ENCODE assay signal across 8 cellular contexts in genomic region chr19:50384685-50385535, GRCh38. TPM values are rescaled to one million over a fixed set of nuclear protein-coding genes. Genes with fewer than 3 reads are reported as not detected.
DNase-seq lines count a peak whose midpoint lies in the region; ATAC-seq, FAIRE-seq and TF ChIP-seq lines count a peak whose summit lies in the region.

No MANE protein-coding gene starts in this region.

- intact Hi-C loops in GM12878 (cut with micrococcal nuclease; ENCODE audit: unreplicated experiment) = loop anchor here (2.0 kb wide), 1 partner anchor 30 kb away; no protein-coding TSS in a partner anchor

- H2AFZ ChIP-seq in GM12878 (ENCODE audit: control insufficient read depth, low read depth, low read length) = peak overlapping the region; percentile 72

- TF ChIP-seq EP300 in GM12878 (IDR thresholded peaks at IDR 0.05; ENCODE audit: borderline replicate concordance in 1 of 2, control insufficient read depth in 1 of 2, low read depth in 2 of 2, low read length in 2 of 2) = no peak

- DNase-seq in GF-D8 (lab: John Stamatoyannopoulos, UW) (peak; percentile 8), LNCaP clone FGC (ENCODE audit: low read depth) (no peak), GM12878 (ENCODE audit: low read depth, low spot score) (no peak), memory B cell (ENCODE audit: low spot score in 2 of 2) (no peak), urothelium cell line (ENCODE audit: low spot score) (peak; percentile 8), middle frontal gyrus (ENCODE audit: extremely low spot score, low spot score) (no peak), NCI-H524 (lab: John Stamatoyannopoulos, UW) (no peak)

- peak overlapping the region; percentile 93 for H3K9ac ChIP-seq in GM12878 (ENCODE audit: control insufficient read depth, insufficient read depth, low read length)

- POLR2A ChIA-PET in GM12878 (lab: Charles Lee) = interaction anchor here (0.6 to 1.9 kb wide), 8 partner anchors 9 to 801 kb away, joined by 3 to 9 read pairs (median 5); partner anchors contain the start of genes KCNC3, NR1H2 and SPIB

- peaks cover 23% of the 10 kb centered on the region for H3K4me1 Mint-ChIP-seq in memory B cell

- TF ChIP-seq POLR2A in GM12878 (IDR thresholded peaks at IDR 0.05; ENCODE audit: low read depth, low read length) = no peak

- peak; percentile 31 for FAIRE-seq in GM12878 (lab: Jason Lieb, UNC)
- no peak for FAIRE-seq in urothelium cell line (lab: Jason Lieb, UNC)

- SMC1A ChIA-PET in GM12878 (lab: Charles Lee; ENCODE audit: uncharacterized antibody, unreplicated experiment) = interaction anchor here (1.0 to 2.6 kb wide), 6 partner anchors 9 to 537 kb away, joined by 3 to 8 read pairs (median 5); partner anchors contain the start of gene NR1H2

- peak overlapping the region; percentile 95 for H3K4me3 ChIP-seq in LNCaP clone FGC (ENCODE audit: low read depth, low read length)
- peak overlapping the region; percentile 77 for H3K4me3 ChIP-seq in GM12878

- under 1% methylated on average over 26 of the region's 26 CpGs for WGBS in GM12878 (ENCODE audit: insufficient coverage, insufficient replicate concordance, low lambda C conversion rate, missing lambda C conversion rate)

- ATAC-seq in GM12878 (peak; percentile 7), memory B cell (ENCODE audit: low read depth) (no peak), HG02981 (IDR thresholded peaks at IDR 0.05; ENCODE audit: unreplicated experiment) (no peak)

- H3K27ac ChIP-seq in GM12878 (ENCODE audit: control insufficient read depth, insufficient read depth) = peak overlapping the region; percentile 78

- RAD21 ChIA-PET in GM12878 (lab: Charles Lee; ENCODE audit: unreplicated experiment) = interaction anchor here (0.7 to 1.9 kb wide), 9 partner anchors 14 to 399 kb away, joined by 3 to 8 read pairs (median 4); partner anchors contain the start of gene SPIB

- TF ChIP-seq CTCF in LNCaP clone FGC (IDR thresholded peaks at IDR 0.05; ENCODE audit: control insufficient read depth, extremely low read depth, insufficient read depth) = no peak
- no peak for TF ChIP-seq CTCF in GM12878 (IDR thresholded peaks at IDR 0.05 in 2 of 3, conservative IDR thresholded peaks at IDR 0.05 in 1 of 3; ENCODE audit: control insufficient read depth in 2 of 3, extremely low read depth in 1 of 3, insufficient read depth in 1 of 3, low read depth in 3 of 3, low read length in 3 of 3)

- no peaks in the 10 kb centered on the region for H3K9me3 ChIP-seq in GM12878 (replicated peaks; ENCODE audit: control insufficient read depth, insufficient read depth, low read length)

- CTCF ChIA-PET in GM12878 (lab: Yijun Ruan, JAX) = interaction anchor here (0.9 to 2.9 kb wide), 6 partner anchors 23 to 237 kb away, joined by 3 to 17 read pairs (median 4); no protein-coding TSS in a partner anchor

- H3K4me2 ChIP-seq in GM12878 (ENCODE audit: control insufficient read depth, insufficient read depth) = peak overlapping the region; percentile 97

- no peak for TF ChIP-seq RAD21 in GM12878 (IDR thresholded peaks at IDR 0.05; ENCODE audit: insufficient read depth, low read depth, low read length)

- H4K20me1 ChIP-seq in GM12878 (ENCODE audit: control insufficient read depth, insufficient read depth) = no peaks in the 10 kb centered on the region

- in situ Hi-C loops in GM12878 (cut with MboI) = no loop called here

- no peaks in the 10 kb centered on the region for H3K27me3 ChIP-seq in GM12878 (replicated peaks in 1 of 2; ENCODE audit: control insufficient read depth in 2 of 2, insufficient read depth in 2 of 2, low read length in 1 of 2)

- peaks cover 3% of the 10 kb centered on the region; the same call in 1 of the 2 replicates for H3K4me1 ChIP-seq in GM12878 (ENCODE audit: control insufficient read depth, insufficient read depth, low read length)

- H3K27ac Mint-ChIP-seq in memory B cell = peak overlapping the region; percentile 91

- peak overlapping the region; percentile 94 for H3K4me3 Mint-ChIP-seq in memory B cell

- no peaks in the 10 kb centered on the region for H3K9me3 Mint-ChIP-seq in memory B cell

- peaks cover 24% of the 10 kb centered on the region for H3K79me2 ChIP-seq in GM12878 (ENCODE audit: control insufficient read depth, insufficient read depth, low read length)

- BruUV-seq in GM12878 (replicated peaks; lab: Mats Ljungman, UMichigan) = TSS peak; percentile 67

- H3K27me3 Mint-ChIP-seq in memory B cell = no peaks in the 10 kb centered on the region

- peaks cover 12% of the 10 kb centered on the region for H3K36me3 Mint-ChIP-seq in memory B cell

- H3K36me3 ChIP-seq in GM12878 (ENCODE audit: control insufficient read depth in 2 of 2, insufficient read depth in 2 of 2, low read length in 1 of 2) = peaks cover 9 to 12% of the 10 kb centered on the region in 2 experiments; a peak in 3 of 4 replicates

RNA-seq across cellular contexts. Expression of gene POLD1, which starts 0.8 kb away (rescaled TPM):
- 45.1 and 55.2 TPM in 2 replicates for total RNA-seq in GM12878 (2013; cell fraction: nucleolus; rRNA removed)
- 121 and 141 TPM in 2 replicates for total RNA-seq in GM12878 (2014; rRNA removed)
- 28.6 and 31.8 TPM in 2 replicates for total RNA-seq in GM12878 (2014; rRNA removed; fragmentation: Illumina TruSeq; extraction: Trizol)
- 146 and 165 TPM in 2 replicates for total RNA-seq in GM12878 (2021)
- 15.5 TPM for polyA plus RNA-seq in GM12878 (2011; ENCODE audit: low read depth)
- 10.4 and 25.7 TPM in 2 replicates for polyA plus RNA-seq in GM12878 (2011; rRNA removed)
- 47.4 and 83.0 TPM in 2 replicates for polyA plus RNA-seq in GM12878 (2011; cell fraction: cytosol; rRNA removed)
- polyA plus RNA-seq in GM12878 (2011; cell fraction: nucleus; rRNA removed) = 231 and 322 TPM in 2 replicates
- 51.0 and 61.8 TPM in 2 replicates for polyA plus RNA-seq in GM12878 (2012)
- polyA plus RNA-seq in GM12878 (2014; fragmentation: Illumina TruSeq; extraction: Trizol) = 1.9 and 18.1 TPM in 2 replicates
- polyA plus RNA-seq in GM12878 (2014; fragmentation: Nextera tagmentation; extraction: Ambion mirVana) = 1 to 10 TPM in 1 of 2 experiments, under 1 TPM in 1; 0.76 to 6.5 TPM
- 95.1 and 110 TPM in 2 replicates for polyA plus RNA-seq in GM12878 (2014; rRNA removed)
- polyA plus RNA-seq in GM12878 (2016; fragmentation: Nextera tagmentation; extraction: Ambion mirVana) = 100 to 1,000 TPM; 111 to 118 TPM
- polyA minus RNA-seq in GM12878 (2011; rRNA and poly(A)+ RNA removed) = 34.5 and 105 TPM in 2 replicates
- 65.4 and 72.3 TPM in 2 replicates for polyA minus RNA-seq in GM12878 (2011; cell fraction: cytosol; rRNA and poly(A)+ RNA removed)
- 50.1 and 97.2 TPM in 2 replicates for polyA minus RNA-seq in GM12878 (2011; cell fraction: nucleus; rRNA and poly(A)+ RNA removed)

RNA-seq across cellular contexts. Expression of gene NR1H2, which starts 8.7 kb away (rescaled TPM):
- 40.9 and 43.5 TPM in 2 replicates for total RNA-seq in GM12878 (2013; cell fraction: nucleolus; rRNA removed)
- total RNA-seq in GM12878 (2014; rRNA removed) (44.8 and 45.2 TPM in 2 replicates), GM12878 (2014; rRNA removed; fragmentation: Illumina TruSeq; extraction: Trizol) (15.6 and 17.2 TPM in 2 replicates), GM12878 (2021) (43.3 and 44.5 TPM in 2 replicates)
- 12.3 TPM for polyA plus RNA-seq in GM12878 (2011; ENCODE audit: low read depth)
- polyA plus RNA-seq in GM12878 (2011; rRNA removed) (12.3 and 26.9 TPM in 2 replicates), GM12878 (2014; fragmentation: Illumina TruSeq; extraction: Trizol) (1.8 and 16.2 TPM in 2 replicates), GM12878 (2014; fragmentation: Nextera tagmentation; extraction: Ambion mirVana) (1 to 10 TPM in 1 of 2 experiments, under 1 TPM in 1; 0.05 to 1.3 TPM), GM12878 (2014; rRNA removed) (52.4 and 53.3 TPM in 2 replicates), GM12878 (2016; fragmentation: Nextera tagmentation; extraction: Ambion mirVana) (10 to 100 TPM; 45.7 to 54.2 TPM)
- polyA plus RNA-seq in GM12878 (2011; cell fraction: cytosol; rRNA removed) = 35.8 and 59.6 TPM in 2 replicates
- 90.2 and 96.1 TPM in 2 replicates for polyA plus RNA-seq in GM12878 (2011; cell fraction: nucleus; rRNA removed)
- polyA plus RNA-seq in GM12878 (2012) = 46.7 and 49.3 TPM in 2 replicates
- polyA minus RNA-seq in GM12878 (2011; rRNA and poly(A)+ RNA removed) = 19.2 and 26.2 TPM in 2 replicates
- 13.5 and 15.4 TPM in 2 replicates for polyA minus RNA-seq in GM12878 (2011; cell fraction: cytosol; rRNA and poly(A)+ RNA removed)
- polyA minus RNA-seq in GM12878 (2011; cell fraction: nucleus; rRNA and poly(A)+ RNA removed) = 17.4 and 27.1 TPM in 2 replicates

RNA-seq across cellular contexts. Expression of gene NAPSA, which starts 19.5 kb away (rescaled TPM):
- 19.2 and 19.9 TPM in 2 replicates for total RNA-seq in GM12878 (2013; cell fraction: nucleolus; rRNA removed)
- total RNA-seq in GM12878 (2014; rRNA removed) (20.1 and 20.6 TPM in 2 replicates), GM12878 (2014; rRNA removed; fragmentation: Illumina TruSeq; extraction: Trizol) (12.3 and 14.5 TPM in 2 replicates), GM12878 (2021) (18.2 and 19.2 TPM in 2 replicates)
- 30.5 TPM for polyA plus RNA-seq in GM12878 (2011; ENCODE audit: low read depth)
- polyA plus RNA-seq in GM12878 (2011; rRNA removed) (30.8 and 45.4 TPM in 2 replicates), GM12878 (2014; fragmentation: Illumina TruSeq; extraction: Trizol) (13.8 and 15.3 TPM in 2 replicates), GM12878 (2014; fragmentation: Nextera tagmentation; extraction: Ambion mirVana) (10 to 100 TPM in 1 of 2 experiments, 1 to 10 TPM in 1; 6.7 to 15.2 TPM), GM12878 (2014; rRNA removed) (21.6 and 22.4 TPM in 2 replicates), GM12878 (2016; fragmentation: Nextera tagmentation; extraction: Ambion mirVana) (10 to 100 TPM; 17.0 to 17.2 TPM)
- polyA plus RNA-seq in GM12878 (2011; cell fraction: cytosol; rRNA removed) = 65.3 and 79.7 TPM in 2 replicates
- 86.1 and 106 TPM in 2 replicates for polyA plus RNA-seq in GM12878 (2011; cell fraction: nucleus; rRNA removed)
- polyA plus RNA-seq in GM12878 (2012) = 15.8 and 49.6 TPM in 2 replicates
- 20.5 and 43.9 TPM in 2 replicates for polyA minus RNA-seq in GM12878 (2011; rRNA and poly(A)+ RNA removed)
- polyA minus RNA-seq in GM12878 (2011; cell fraction: cytosol; rRNA and poly(A)+ RNA removed) = 10.6 and 14.8 TPM in 2 replicates
- polyA minus RNA-seq in GM12878 (2011; cell fraction: nucleus; rRNA and poly(A)+ RNA removed) = 11.8 and 16.9 TPM in 2 replicates

RNA-seq across cellular contexts. Expression of gene SPIB, which starts 33.8 kb away (rescaled TPM):
- 116 and 119 TPM in 2 replicates for total RNA-seq in GM12878 (2013; cell fraction: nucleolus; rRNA removed)
- 106 and 123 TPM in 2 replicates for total RNA-seq in GM12878 (2014; rRNA removed)
- total RNA-seq in GM12878 (2014; rRNA removed; fragmentation: Illumina TruSeq; extraction: Trizol) = 28.3 and 30.4 TPM in 2 replicates
- 85.0 and 90.7 TPM in 2 replicates for total RNA-seq in GM12878 (2021)
- polyA plus RNA-seq in GM12878 (2011; ENCODE audit: low read depth) = 21.0 TPM
- polyA plus RNA-seq in GM12878 (2011; rRNA removed) = 22.6 and 58.4 TPM in 2 replicates
- polyA plus RNA-seq in GM12878 (2011; cell fraction: cytosol; rRNA removed) = 61.5 and 78.6 TPM in 2 replicates
- 96.6 and 113 TPM in 2 replicates for polyA plus RNA-seq in GM12878 (2011; cell fraction: nucleus; rRNA removed)
- 79.6 and 82.0 TPM in 2 replicates for polyA plus RNA-seq in GM12878 (2012)
- polyA plus RNA-seq in GM12878 (2014; fragmentation: Illumina TruSeq; extraction: Trizol) = 22.0 and 34.8 TPM in 2 replicates
- polyA plus RNA-seq in GM12878 (2014; fragmentation: Nextera tagmentation; extraction: Ambion mirVana) = 10 to 100 TPM in 1 of 2 experiments, 1 to 10 TPM in 1; 3.5 to 14.0 TPM
- polyA plus RNA-seq in GM12878 (2014; rRNA removed) = 89.3 and 90.4 TPM in 2 replicates
- 10 to 100 TPM; 53.6 to 60.2 TPM for polyA plus RNA-seq in GM12878 (2016; fragmentation: Nextera tagmentation; extraction: Ambion mirVana)
- polyA minus RNA-seq in GM12878 (2011; rRNA and poly(A)+ RNA removed) = 18.7 and 54.2 TPM in 2 replicates
- polyA minus RNA-seq in GM12878 (2011; cell fraction: cytosol; rRNA and poly(A)+ RNA removed) = 27.6 and 31.1 TPM in 2 replicates
- 22.6 and 47.1 TPM in 2 replicates for polyA minus RNA-seq in GM12878 (2011; cell fraction: nucleus; rRNA and poly(A)+ RNA removed)

RNA-seq across cellular contexts. Expression of gene MYBPC2, which starts 47.8 kb away (rescaled TPM):
- total RNA-seq in GM12878 (2013; cell fraction: nucleolus; rRNA removed) = 0.42 and 0.54 TPM in 2 replicates
- total RNA-seq in GM12878 (2014; rRNA removed) (0.49 and 0.51 TPM in 2 replicates), GM12878 (2014; rRNA removed; fragmentation: Illumina TruSeq; extraction: Trizol) (0.37 and 0.67 TPM in 2 replicates), GM12878 (2021) (0.90 and 1.4 TPM in 2 replicates)
- polyA plus RNA-seq in GM12878 (2011; ENCODE audit: low read depth) = 0.70 TPM
- polyA plus RNA-seq in GM12878 (2011; rRNA removed) (0.06 and 0.15 TPM in 2 replicates), GM12878 (2014; fragmentation: Illumina TruSeq; extraction: Trizol) (0.56 and 0.73 TPM in 2 replicates), GM12878 (2014; fragmentation: Nextera tagmentation; extraction: Ambion mirVana) (under 1 TPM; 0.09 to 0.10 TPM), GM12878 (2014; rRNA removed) (0.65 and 0.72 TPM in 2 replicates), GM12878 (2016; fragmentation: Nextera tagmentation; extraction: Ambion mirVana) (1 to 10 TPM; 1.9 to 2.6 TPM)
- 0.21 and 0.33 TPM in 2 replicates for polyA plus RNA-seq in GM12878 (2011; cell fraction: cytosol; rRNA removed)
- 0.56 and 0.58 TPM in 2 replicates for polyA plus RNA-seq in GM12878 (2011; cell fraction: nucleus; rRNA removed)
- 1.8 and 2.0 TPM in 2 replicates for polyA plus RNA-seq in GM12878 (2012)
- polyA minus RNA-seq in GM12878 (2011; rRNA and poly(A)+ RNA removed) = 0.10 and 0.15 TPM in 2 replicates
- polyA minus RNA-seq in GM12878 (2011; cell fraction: cytosol; rRNA and poly(A)+ RNA removed) = not detected in 2 replicates
- polyA minus RNA-seq in GM12878 (2011; cell fraction: nucleus; rRNA and poly(A)+ RNA removed) = 0.12 TPM in 1 of 2 replicates, not detected in the other

Comparison
In these comparisons a context has a peak if more than half of its experiments do, and no peak if none do; other contexts are left out.
1. DNase-seq: peak in GF-D8 (single experiment) and urothelium cell line (single experiment); none in LNCaP clone FGC (single experiment), GM12878 (single experiment), memory B cell (0 of 2), middle frontal gyrus (single experiment) and NCI-H524 (0 of 2).